ENCODE assay signal across 15 cellular contexts in the genomic region with DNA sequence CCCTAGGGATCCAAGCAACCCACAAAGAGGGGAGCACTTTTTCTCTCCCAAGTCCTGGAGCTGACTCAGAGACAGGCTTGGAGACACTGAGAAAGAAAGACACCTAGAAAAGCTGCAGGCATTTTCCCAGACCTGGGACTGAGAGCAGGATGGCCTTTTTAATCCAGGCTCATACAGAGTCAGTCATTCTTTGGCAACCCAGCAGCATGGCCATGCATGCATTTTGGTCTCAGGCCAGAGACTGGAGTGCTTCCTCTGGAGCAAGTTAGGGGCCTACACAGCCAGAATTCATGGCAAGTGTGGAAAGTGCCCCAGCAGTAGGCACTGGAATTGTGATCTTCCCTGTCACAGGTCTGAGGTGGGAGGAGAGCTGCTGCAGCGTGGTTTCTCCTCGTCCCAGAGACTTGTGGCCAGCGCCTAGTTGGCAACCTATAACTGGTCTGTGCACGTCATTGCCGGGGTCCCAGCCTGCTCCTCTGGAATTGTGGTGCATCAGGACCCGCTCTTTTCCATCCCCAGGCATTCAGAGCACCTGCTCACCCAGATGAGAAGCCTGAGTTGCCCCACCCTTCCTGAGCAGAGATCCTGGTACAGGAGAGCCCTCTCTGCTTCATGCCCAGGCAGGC.
DNase-seq lines count a peak whose midpoint lies in the region; ATAC-seq lines count a peak whose summit lies in the region.
"Had no signal": no experiment of that assay in that cellular context is flagged by ENCODE, and none has a peak within 500 bp of the region (broad histone marks: within the 10 kb centered on the region; RNA-seq: fewer than 3 reads in every experiment).

No MANE protein-coding gene starts in this region.

- no peaks in the 10 kb centered on the region for H3K4me1 Mint-ChIP-seq in stimulated activated naive CD8-positive, alpha-beta T cell treated with anti-CD3 and anti-CD28 coated beads, Interleukin-15, amount 100 ng/mL, for 72 hours
- peaks cover 32% of the 10 kb centered on the region for H3K4me1 Mint-ChIP-seq in dendritic cell treated with granulocyte-macrophage colony-stimulating factor and Interleukin-4, amounts not matched to agents 40 ng/mL and 50 ng/mL, for 4 days (ENCODE audit: low read depth)
- H3K4me1 Mint-ChIP-seq: B cell had no signal

- peak; percentile 12 for ATAC-seq in stimulated activated naive CD8-positive, alpha-beta T cell treated with anti-CD3 and anti-CD28 coated beads, Interleukin-15, amount 100 ng/mL, for 72 hours
- ATAC-seq in stimulated activated naive CD8-positive, alpha-beta T cell treated with anti-CD3 and anti-CD28 coated beads, Interleukin-15, Interleukin-2, amounts not matched to agents 100 U/mL and 50 U/mL, for 24 hours = no peak
- ATAC-seq in GM19035 (IDR thresholded peaks at IDR 0.05; ENCODE audit: unreplicated experiment) = no peak
- ATAC-seq: CD8-positive, alpha-beta T cell had no signal

- H3K27ac Mint-ChIP-seq in stimulated activated naive CD8-positive, alpha-beta T cell treated with anti-CD3 and anti-CD28 coated beads, Interleukin-15, amount 100 ng/mL, for 72 hours = no peak overlapping the region
- H3K27ac Mint-ChIP-seq in dendritic cell treated with granulocyte-macrophage colony-stimulating factor and Interleukin-4, amounts not matched to agents 40 ng/mL and 50 ng/mL, for 4 days = peak overlapping the region; percentile 82
- H3K27ac Mint-ChIP-seq: B cell; CD14-positive monocyte; CD8-positive, alpha-beta T cell had no signal

- peaks cover 25% of the 10 kb centered on the region for H3K27me3 Mint-ChIP-seq in stimulated activated naive CD8-positive, alpha-beta T cell treated with anti-CD3 and anti-CD28 coated beads, Interleukin-15, amount 100 ng/mL, for 72 hours
- peaks cover 4% of the 10 kb centered on the region for H3K27me3 Mint-ChIP-seq in dendritic cell treated with granulocyte-macrophage colony-stimulating factor and Interleukin-4, amounts not matched to agents 40 ng/mL and 50 ng/mL, for 4 days

- DNase-seq in stimulated activated naive CD8-positive, alpha-beta T cell treated with anti-CD3 and anti-CD28 coated beads, Interleukin-15, amount 100 ng/mL, for 72 hours = no peak
- no peak for DNase-seq in stimulated activated naive CD8-positive, alpha-beta T cell treated with anti-CD3 and anti-CD28 coated beads, Interleukin-15, Interleukin-2, amounts not matched to agents 100 U/mL and 50 U/mL, for 24 hours
- DNase-seq in mesenteric fat pad (ENCODE audit: low spot score) (peak; percentile 60), HUDEP-2 (lab: John Stamatoyannopoulos, UW; ENCODE audit: unreplicated experiment in 76 of 76) (no peak)
- DNase-seq in stimulated activated naive CD4-positive, alpha-beta T cell (lab: John Stamatoyannopoulos, UW) = no peak
- DNase-seq: CD8-positive, alpha-beta T cell; COR-L47; DMS153; DMS79 treated with DMSO at 0.1 percent for 48 hours; EL; H7 had no signal

- H3K4me3 Mint-ChIP-seq in stimulated activated naive CD8-positive, alpha-beta T cell treated with anti-CD3 and anti-CD28 coated beads, Interleukin-15, amount 100 ng/mL, for 72 hours = no peak overlapping the region
- H3K4me3 Mint-ChIP-seq in dendritic cell treated with granulocyte-macrophage colony-stimulating factor and Interleukin-4, amounts not matched to agents 40 ng/mL and 50 ng/mL, for 4 days = no peak overlapping the region
- H3K4me3 Mint-ChIP-seq: B cell; CD14-positive monocyte; CD8-positive, alpha-beta T cell had no signal

- intact Hi-C loops in dendritic cell treated with granulocyte-macrophage colony-stimulating factor and Interleukin-4, amounts not matched to agents 40 ng/mL and 50 ng/mL, for 4 days (cut with micrococcal nuclease) = no loop called here

- H3K36me3 Mint-ChIP-seq in dendritic cell treated with granulocyte-macrophage colony-stimulating factor and Interleukin-4, amounts not matched to agents 40 ng/mL and 50 ng/mL, for 4 days (ENCODE audit: low read depth) = peaks cover 17% of the 10 kb centered on the region
- H3K36me3 Mint-ChIP-seq: CD14-positive monocyte; CD8-positive, alpha-beta T cell had no signal

- H3K9me3 Mint-ChIP-seq in stimulated activated naive CD8-positive, alpha-beta T cell treated with anti-CD3 and anti-CD28 coated beads, Interleukin-15, amount 100 ng/mL, for 72 hours = peaks cover 0 to 8% of the 10 kb centered on the region in 2 donors
- H3K9me3 Mint-ChIP-seq in dendritic cell treated with granulocyte-macrophage colony-stimulating factor and Interleukin-4, amounts not matched to agents 40 ng/mL and 50 ng/mL, for 4 days = peaks cover 15% of the 10 kb centered on the region
- H3K9me3 Mint-ChIP-seq: CD8-positive, alpha-beta T cell had no signal
